ENCODE assay signal across 8 cellular contexts in genomic region chr18:21191596-21192307, GRCh38.
DNase-seq lines count a peak whose midpoint lies in the region; ATAC-seq lines count a peak whose summit lies in the region.

No MANE protein-coding gene starts in this region.

- ATAC-seq in GM21360 (IDR thresholded peaks at IDR 0.05; ENCODE audit: unreplicated experiment) (peak; percentile 48), GM19452 (IDR thresholded peaks at IDR 0.05; ENCODE audit: unreplicated experiment) (no peak)
- ATAC-seq in stimulated activated naive CD8-positive, alpha-beta T cell treated with anti-CD3 and anti-CD28 coated beads, Interleukin-15, Interleukin-2, amounts not matched to agents 100 U/mL and 50 U/mL, for 24 hours: no peak

- peak in 11 of 14 donors; percentile 4 to 58 (median 29) for DNase-seq in C1 segment of cervical spinal cord (lab: John Stamatoyannopoulos, UW)
- peak; percentile 1 for DNase-seq in NCI-H446 treated with DMSO at 0.1 percent for 48 hours (lab: John Stamatoyannopoulos, UW)
- DNase-seq in astrocyte of the hippocampus (ENCODE audit: low read depth, low spot score): peak; percentile 50
- DNase-seq in iPS-NIHi11 (ENCODE audit: low spot score): peak; percentile 66
- DNase-seq in stimulated activated naive CD8-positive, alpha-beta T cell treated with anti-CD3 and anti-CD28 coated beads, Interleukin-15, Interleukin-2, amounts not matched to agents 100 U/mL and 50 U/mL, for 24 hours: peak; percentile 24
- no peak for DNase-seq in middle frontal gyrus (ENCODE audit: extremely low spot score, low spot score)
